In the genomic region with DNA sequence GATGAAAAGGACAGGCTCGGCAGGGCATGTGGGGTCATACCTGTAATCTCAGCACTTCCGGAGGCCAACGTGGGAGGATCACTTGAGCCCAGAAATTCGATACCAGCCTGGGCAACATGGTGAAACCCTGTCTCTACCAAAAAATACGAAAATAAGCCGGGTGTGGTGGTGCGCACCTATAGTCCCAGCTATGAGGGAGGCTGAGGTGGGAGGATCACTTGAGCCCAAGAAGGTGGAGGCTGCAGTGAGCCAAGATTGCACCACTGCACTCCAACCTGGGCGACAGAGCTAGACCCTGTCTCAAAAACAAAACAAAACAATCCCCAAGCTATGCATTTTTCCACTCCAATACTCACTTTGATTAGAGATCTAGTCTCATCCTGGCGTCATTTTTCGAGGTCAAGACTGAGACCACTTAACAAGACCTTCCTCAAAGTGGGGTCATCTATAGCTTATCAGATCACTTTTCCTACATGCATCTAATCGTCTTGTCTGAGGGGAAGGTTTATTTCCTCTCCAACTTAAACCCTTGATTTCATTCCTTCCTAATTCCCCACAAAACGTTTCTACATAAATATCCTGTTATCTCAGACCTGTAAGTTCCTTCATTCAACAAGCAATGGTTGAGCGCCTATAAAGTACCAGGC, we compare ENCODE assay signal across 1 cellular context.
TF ChIP-seq lines count a peak whose summit lies in the region.

No MANE protein-coding gene starts in this region.

TF ChIP-seq in K562, 482 proteins besides CTCF, POLR2A, EP300 and RAD21:
- TF ChIP-seq ZBTB1 (CRISPR knock-in tag; IDR thresholded peaks at IDR 0.05; ENCODE audit: borderline replicate concordance, low read depth): no peak
- TF ChIP-seq MIER1 (IDR thresholded peaks at IDR 0.05; ENCODE audit: low read depth): no peak
- TF ChIP-seq KDM1A (IDR thresholded peaks at IDR 0.05): peak; percentile 22 to 54; a peak in 2 of 4 replicates
- no peak for TF ChIP-seq EGR1 (conservative IDR thresholded peaks at IDR 0.05)
- no peak for TF ChIP-seq NFE2L1 (tag; IDR thresholded peaks at IDR 0.05; ENCODE audit: borderline replicate concordance, low read depth)
- TF ChIP-seq ETV1 (tag; conservative IDR thresholded peaks at IDR 0.05; ENCODE audit: low read depth): 0 out of 2 replicates have a peak, but pooled peaks have one; percentile 33
- TF ChIP-seq THRAP3 (IDR thresholded peaks at IDR 0.05; ENCODE audit: borderline replicate concordance): no peak
- no peak for TF ChIP-seq FIP1L1 (IDR thresholded peaks at IDR 0.05; ENCODE audit: low read depth, low read length, poor library complexity, severe bottlenecking)
- no peak for TF ChIP-seq ZC3H11A (IDR thresholded peaks at IDR 0.05; ENCODE audit: low read depth, low read length)
- no peak for TF ChIP-seq TRIM24 (IDR thresholded peaks at IDR 0.05)
